10 cellular contexts compared by ENCODE assay signal in the genomic region with DNA sequence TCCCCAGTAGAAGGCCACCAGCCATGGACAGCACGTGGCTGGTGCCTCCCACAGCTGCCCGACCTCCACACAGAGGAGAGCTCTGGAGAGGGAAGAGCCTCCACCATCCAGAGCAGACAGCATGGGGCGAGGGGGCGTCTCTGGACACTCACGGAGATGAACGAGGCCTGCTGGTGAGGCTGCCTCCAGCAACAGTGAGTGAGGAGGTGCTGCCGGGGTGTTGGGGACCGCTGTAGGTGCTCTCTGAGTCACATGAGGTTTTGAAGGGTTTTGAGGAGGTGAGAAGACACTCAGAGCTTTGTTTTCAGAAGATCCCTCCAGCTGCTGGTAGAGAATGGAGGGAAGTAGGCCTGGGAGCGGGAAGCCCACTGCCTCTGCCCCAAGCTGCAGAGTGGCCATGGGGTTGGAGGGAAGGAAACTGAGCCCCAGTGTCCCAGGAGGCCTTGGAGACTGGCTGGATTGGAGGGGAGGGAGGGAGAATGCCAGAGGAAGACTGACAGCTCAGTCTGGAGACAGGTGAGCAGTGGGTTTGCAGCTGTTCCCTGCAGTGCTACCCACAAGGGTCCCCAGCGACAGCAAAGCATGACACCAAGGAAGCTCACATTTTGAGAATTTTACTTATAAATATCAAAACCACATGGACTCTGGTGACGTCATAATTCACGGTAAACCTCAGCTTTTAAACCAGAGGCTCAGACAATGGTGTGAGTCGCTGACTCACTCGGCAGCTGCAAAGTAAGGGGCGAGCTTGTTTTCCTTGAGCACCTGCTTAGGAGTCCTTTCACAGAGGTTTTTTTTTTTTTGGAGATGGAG.
DNase-seq lines count a peak whose midpoint lies in the region; ATAC-seq, FAIRE-seq and TF ChIP-seq lines count a peak whose summit lies in the region.
"Had no signal": no experiment of that assay in that cellular context is flagged by ENCODE, and none has a peak within 500 bp of the region (broad histone marks: within the 10 kb centered on the region; RNA-seq: fewer than 3 reads in every experiment).

No MANE protein-coding gene starts in this region.

- no peaks in the 10 kb centered on the region for H3K9me3 ChIP-seq in mammary epithelial cell (replicated peaks; ENCODE audit: insufficient read depth, low read length)
- H3K9me3 ChIP-seq in osteoblast (ENCODE audit: low read depth, low read length) = no peaks in the 10 kb centered on the region
- no peaks in the 10 kb centered on the region for H3K9me3 ChIP-seq in pancreas
- H3K9me3 ChIP-seq in MM.1S (replicated peaks; ENCODE audit: insufficient read depth, low read length) = no peaks in the 10 kb centered on the region

- H3F3A ChIP-seq in MM.1S (ENCODE audit: insufficient read depth, low read length) = no peaks in the 10 kb centered on the region

- no TSS peak for BruUV-seq in mammary epithelial cell (replicated peaks; lab: Mats Ljungman, UMichigan)

- peaks cover 8% of the 10 kb centered on the region for H3K4me1 Mint-ChIP-seq in nephron progenitor cell

- H3K36me3 ChIP-seq in mammary epithelial cell (ENCODE audit: insufficient read depth, low read length) = no peaks in the 10 kb centered on the region
- no peaks in the 10 kb centered on the region for H3K36me3 ChIP-seq in osteoblast (ENCODE audit: insufficient read depth, low read length)
- no peaks in the 10 kb centered on the region for H3K36me3 ChIP-seq in pancreas
- no peaks in the 10 kb centered on the region for H3K36me3 ChIP-seq in MM.1S (replicated peaks; ENCODE audit: insufficient read depth, low read length)

- DNase-seq in NCI-H2196 (lab: John Stamatoyannopoulos, UW; ENCODE audit: unreplicated experiment) (peak; percentile 8), NCI-H2196 treated with DMSO at 0.1 percent for 48 hours (lab: John Stamatoyannopoulos, UW; ENCODE audit: unreplicated experiment) (no peak), MV-4-11 (lab: John Stamatoyannopoulos, UW) (peak; percentile 80), mammary epithelial cell (peak; percentile 83), osteoblast (ENCODE audit: insufficient read length, low spot score, missing footprints) (peak; percentile 88), pancreas (no peak), MM.1S (no peak), nephron progenitor cell (no peak)

- H3K27me3 Mint-ChIP-seq in nephron progenitor cell (ENCODE audit: low read depth, poor library complexity) = peaks cover 3% of the 10 kb centered on the region

- no peak overlapping the region for H3K4me3 ChIP-seq in mammary epithelial cell (replicated peaks in 1 of 3; ENCODE audit: insufficient read depth in 1 of 3, low read depth in 2 of 3, low read length in 3 of 3)
- H3K4me3 ChIP-seq in osteoblast (ENCODE audit: insufficient read depth, low read length) = no peak overlapping the region
- no peak overlapping the region for H3K4me3 ChIP-seq in pancreas
- H3K4me3 ChIP-seq in MM.1S (ENCODE audit: low read length) = no peak overlapping the region

- CTCF ChIA-PET in mammary epithelial cell (lab: Charles Lee; ENCODE audit: low non-redundant PET) = no interaction called here

- H3K27me3 ChIP-seq in mammary epithelial cell (ENCODE audit: insufficient read depth, low read length) = no peaks in the 10 kb centered on the region
- H3K27me3 ChIP-seq in osteoblast (ENCODE audit: insufficient read depth, low read length) = no peaks in the 10 kb centered on the region
- H3K27me3 ChIP-seq in pancreas = no peaks in the 10 kb centered on the region
- H3K27me3 ChIP-seq in MM.1S (replicated peaks; ENCODE audit: insufficient read depth, low read length) = no peaks in the 10 kb centered on the region

- H3K4me3 Mint-ChIP-seq in nephron progenitor cell = no peak overlapping the region

- TF ChIP-seq CTCF in mammary epithelial cell (conservative IDR thresholded peaks at IDR 0.05 in 1 of 2, IDR thresholded peaks at IDR 0.05 in 1 of 2; ENCODE audit: extremely low read depth in 1 of 2, insufficient read depth in 1 of 2, low read depth in 1 of 2, low read length in 2 of 2) (no peak), osteoblast (IDR thresholded peaks at IDR 0.05; ENCODE audit: extremely low read depth, low read depth, low read length) (no peak), pancreas (IDR thresholded peaks at IDR 0.05) (no peak), MM.1S (IDR thresholded peaks at IDR 0.05; ENCODE audit: low read length) (no peak), nephron progenitor cell (IDR thresholded peaks at IDR 0.05) (no peak)

- H3K79me2 ChIP-seq in mammary epithelial cell (ENCODE audit: insufficient read depth, low read length) = no peaks in the 10 kb centered on the region
- no peaks in the 10 kb centered on the region for H3K79me2 ChIP-seq in osteoblast (ENCODE audit: insufficient read depth, low read length)
- H3K79me2 ChIP-seq in MM.1S (ENCODE audit: low read length) = no peaks in the 10 kb centered on the region

- H3K9me2 ChIP-seq in MM.1S (replicated peaks; ENCODE audit: insufficient read depth, low read length) = no peaks in the 10 kb centered on the region

- no peaks in the 10 kb centered on the region for H3K36me3 Mint-ChIP-seq in nephron progenitor cell (ENCODE audit: low read depth)

- no peak for ATAC-seq in pancreas
- ATAC-seq: left lobe of liver had no signal

- in situ Hi-C loops in mammary epithelial cell (cut with MboI; ENCODE audit: low sequenced_read_pairs in 2 of 2) = no loop called here

- no peak overlapping the region for H2AFZ ChIP-seq in mammary epithelial cell (ENCODE audit: low read depth, low read length)
- no peak overlapping the region for H2AFZ ChIP-seq in osteoblast (ENCODE audit: low read length)
- no peak overlapping the region for H2AFZ ChIP-seq in MM.1S (ENCODE audit: low read length)

- H3K4me2 ChIP-seq in mammary epithelial cell (ENCODE audit: insufficient read depth, low read depth, low read length) = peak overlapping the region; percentile 5
- no peak overlapping the region for H3K4me2 ChIP-seq in osteoblast (ENCODE audit: insufficient read depth, low read length)
- no peak overlapping the region for H3K4me2 ChIP-seq in MM.1S (ENCODE audit: low read depth, low read length)

- H4K20me1 ChIP-seq in mammary epithelial cell (ENCODE audit: insufficient read depth, low read length) = no peaks in the 10 kb centered on the region
- H4K20me1 ChIP-seq in osteoblast (ENCODE audit: insufficient read depth, low read length) = no peaks in the 10 kb centered on the region
- no peaks in the 10 kb centered on the region for H4K20me1 ChIP-seq in MM.1S (ENCODE audit: insufficient read depth, low read length)

- no peak overlapping the region for H3K9ac ChIP-seq in mammary epithelial cell (ENCODE audit: insufficient read depth, low read length)
- no peak overlapping the region for H3K9ac ChIP-seq in MM.1S (ENCODE audit: low read length)

- H3K4me1 ChIP-seq in mammary epithelial cell (ENCODE audit: insufficient read depth, low read length) (peaks cover 10% of the 10 kb centered on the region), osteoblast (ENCODE audit: insufficient read depth, low read length) (peaks cover 27% of the 10 kb centered on the region), pancreas (no peaks in the 10 kb centered on the region), MM.1S (ENCODE audit: low read length) (no peaks in the 10 kb centered on the region)

- H3K27ac Mint-ChIP-seq in nephron progenitor cell = no peak overlapping the region

- H3K27ac ChIP-seq in mammary epithelial cell (ENCODE audit: insufficient read depth, low read depth, low read length) (no peak overlapping the region), osteoblast (ENCODE audit: low read depth, low read length) (peak overlapping the region; percentile 91), pancreas (no peak overlapping the region), MM.1S (ENCODE audit: low read length) (no peak overlapping the region)

- H3K9me3 Mint-ChIP-seq in nephron progenitor cell = peaks cover 19% of the 10 kb centered on the region

- intact Hi-C loops in mammary epithelial cell (cut with micrococcal nuclease) = no loop called here
- intact Hi-C loops in pancreas (cut with DNase I) = no loop called here

- no peak for FAIRE-seq in pancreas (lab: Jason Lieb, UNC)
- FAIRE-seq: colon had no signal

- dilution Hi-C loops in mammary epithelial cell (cut with HindIII; ENCODE audit: low sequenced_read_pairs) = no loop called here

- 64% methylated on average over 9 of the region's 15 CpGs for WGBS in mammary epithelial cell (ENCODE audit: low coverage, missing lambda C conversion rate)
- WGBS in pancreas, 2 donors = 64 to 71% methylated on average over 15 of the region's 15 CpGs

Comparison
In these comparisons a context has a peak if more than half of its experiments do, and no peak if none do; other contexts are left out.
1. DNase-seq: peak in NCI-H2196 (single experiment), MV-4-11 (single experiment), mammary epithelial cell (single experiment) and osteoblast (single experiment); none in NCI-H2196 treated with DMSO at 0.1 percent for 48 hours (single experiment), pancreas (0 of 6), MM.1S (single experiment) and nephron progenitor cell (single experiment).